1 cellular context compared by ENCODE assay signal in the genomic region with DNA sequence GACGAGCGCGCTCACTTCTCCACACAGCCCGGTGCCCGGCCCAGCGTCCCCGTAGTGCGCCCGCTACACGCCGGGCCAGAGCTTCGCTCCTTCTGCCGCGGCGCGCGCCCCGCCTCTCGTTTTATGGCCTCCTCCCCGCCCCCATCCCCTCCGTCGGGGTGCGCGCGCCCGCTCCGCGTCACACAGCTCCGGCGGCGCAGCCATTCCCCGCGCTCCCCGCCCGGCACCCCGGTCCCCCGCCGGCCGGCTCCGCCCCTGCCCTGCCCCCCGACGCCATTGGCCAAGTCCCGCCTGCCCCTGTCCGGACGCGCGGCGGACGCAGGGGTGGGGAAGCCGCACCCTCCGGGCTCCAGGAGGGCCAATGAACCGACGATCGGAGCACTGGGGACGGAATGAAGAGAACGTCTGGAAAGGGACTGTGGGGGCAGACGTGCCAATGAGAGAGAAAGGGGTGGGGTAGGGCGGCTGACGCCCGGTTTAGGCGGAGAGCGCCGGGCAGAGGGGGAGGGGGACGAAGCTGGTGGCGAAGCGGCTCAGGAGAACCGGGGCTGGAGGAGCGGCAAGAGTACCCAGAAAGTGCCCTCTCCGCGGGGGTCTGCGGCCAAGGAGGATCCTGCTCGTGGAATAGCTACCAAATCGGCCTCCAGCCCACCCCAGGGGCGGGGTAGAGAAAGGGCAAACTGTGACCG.
TF ChIP-seq lines count a peak whose summit lies in the region.

A gene with protein sequence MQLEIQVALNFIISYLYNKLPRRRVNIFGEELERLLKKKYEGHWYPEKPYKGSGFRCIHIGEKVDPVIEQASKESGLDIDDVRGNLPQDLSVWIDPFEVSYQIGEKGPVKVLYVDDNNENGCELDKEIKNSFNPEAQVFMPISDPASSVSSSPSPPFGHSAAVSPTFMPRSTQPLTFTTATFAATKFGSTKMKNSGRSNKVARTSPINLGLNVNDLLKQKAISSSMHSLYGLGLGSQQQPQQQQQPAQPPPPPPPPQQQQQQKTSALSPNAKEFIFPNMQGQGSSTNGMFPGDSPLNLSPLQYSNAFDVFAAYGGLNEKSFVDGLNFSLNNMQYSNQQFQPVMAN (minus strand): TSS at position 94 of the 689 bp plus-strand sequence. CDS start 2,337 bp downstream, outside the sequence.

TF ChIP-seq in HEK293, 187 proteins besides CTCF, POLR2A, EP300 and RAD21 (continued from another document):
- TF ChIP-seq GFI1B (tag by site-specific recombination; IDR thresholded peaks at IDR 0.05), result no peak
- peak; percentile 100 for TF ChIP-seq KLF10 (tag by site-specific recombination; IDR thresholded peaks at IDR 0.05)
- no peak for TF ChIP-seq ZNF157 (tag by site-specific recombination; IDR thresholded peaks at IDR 0.05)
- TF ChIP-seq ZNF266 (tag by site-specific recombination; IDR thresholded peaks at IDR 0.05; ENCODE audit: low read depth), result no peak
- peak; percentile 81 for TF ChIP-seq ZNF24 (tag by site-specific recombination; IDR thresholded peaks at IDR 0.05)
- TF ChIP-seq ZNF423 (tag by site-specific recombination; IDR thresholded peaks at IDR 0.05), result no peak
- TF ChIP-seq ZNF530 (tag by site-specific recombination; IDR thresholded peaks at IDR 0.05; ENCODE audit: low read depth), result no peak
- no peak for TF ChIP-seq ZNF677 (tag by site-specific recombination; IDR thresholded peaks at IDR 0.05)
- TF ChIP-seq ZNF155 (tag by site-specific recombination; IDR thresholded peaks at IDR 0.05), result no peak
- no peak for TF ChIP-seq ZNF529 (tag by site-specific recombination; IDR thresholded peaks at IDR 0.05; ENCODE audit: insufficient replicate concordance)
- TF ChIP-seq, protein P1, sequence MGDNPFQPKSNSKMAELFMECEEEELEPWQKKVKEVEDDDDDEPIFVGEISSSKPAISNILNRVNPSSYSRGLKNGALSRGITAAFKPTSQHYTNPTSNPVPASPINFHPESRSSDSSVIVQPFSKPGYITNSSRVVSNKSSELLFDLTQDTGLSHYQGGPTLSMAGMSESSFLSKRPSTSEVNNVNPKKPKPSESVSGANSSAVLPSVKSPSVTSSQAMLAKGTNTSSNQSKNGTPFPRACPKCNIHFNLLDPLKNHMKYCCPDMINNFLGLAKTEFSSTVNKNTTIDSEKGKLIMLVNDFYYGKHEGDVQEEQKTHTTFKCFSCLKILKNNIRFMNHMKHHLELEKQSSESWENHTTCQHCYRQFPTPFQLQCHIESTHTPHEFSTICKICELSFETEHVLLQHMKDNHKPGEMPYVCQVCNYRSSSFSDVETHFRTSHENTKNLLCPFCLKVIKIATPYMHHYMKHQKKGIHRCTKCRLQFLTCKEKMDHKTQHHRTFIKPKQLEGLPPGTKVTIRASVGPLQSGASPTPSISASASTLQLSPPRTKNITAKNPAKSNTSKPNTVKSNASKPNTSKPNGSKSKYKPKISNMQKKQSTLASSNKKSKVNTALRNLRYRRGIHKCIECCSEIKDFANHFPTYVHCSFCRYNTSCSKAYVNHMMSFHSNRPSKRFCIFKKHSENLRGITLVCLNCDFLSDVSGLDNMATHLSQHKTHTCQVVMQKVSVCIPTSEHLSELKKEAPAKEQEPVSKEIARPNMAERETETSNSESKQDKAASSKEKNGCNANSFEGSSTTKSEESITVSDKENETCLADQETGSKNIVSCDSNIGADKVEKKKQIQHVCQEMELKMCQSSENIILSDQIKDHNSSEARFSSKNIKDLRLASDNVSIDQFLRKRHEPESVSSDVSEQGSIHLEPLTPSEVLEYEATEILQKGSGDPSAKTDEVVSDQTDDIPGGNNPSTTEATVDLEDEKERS (tag by site-specific recombination; IDR thresholded peaks at IDR 0.05), result no peak
- TF ChIP-seq REPIN1 (tag by site-specific recombination; IDR thresholded peaks at IDR 0.05; ENCODE audit: low read depth), result no peak
- TF ChIP-seq MEIS1 (CRISPR knock-in tag; IDR thresholded peaks at IDR 0.05; ENCODE audit: borderline replicate concordance), result no peak
- TF ChIP-seq ZSCAN30 (tag by site-specific recombination; IDR thresholded peaks at IDR 0.05), result peak; percentile 86
- TF ChIP-seq ZNF211 (tag by site-specific recombination; IDR thresholded peaks at IDR 0.05; ENCODE audit: low read depth), result no peak
- TF ChIP-seq ZNF670 (tag by site-specific recombination; IDR thresholded peaks at IDR 0.05; ENCODE audit: low read depth), result no peak
- TF ChIP-seq ZNF776 (tag by site-specific recombination; IDR thresholded peaks at IDR 0.05; ENCODE audit: borderline replicate concordance), result no peak
- TF ChIP-seq, protein P2, sequence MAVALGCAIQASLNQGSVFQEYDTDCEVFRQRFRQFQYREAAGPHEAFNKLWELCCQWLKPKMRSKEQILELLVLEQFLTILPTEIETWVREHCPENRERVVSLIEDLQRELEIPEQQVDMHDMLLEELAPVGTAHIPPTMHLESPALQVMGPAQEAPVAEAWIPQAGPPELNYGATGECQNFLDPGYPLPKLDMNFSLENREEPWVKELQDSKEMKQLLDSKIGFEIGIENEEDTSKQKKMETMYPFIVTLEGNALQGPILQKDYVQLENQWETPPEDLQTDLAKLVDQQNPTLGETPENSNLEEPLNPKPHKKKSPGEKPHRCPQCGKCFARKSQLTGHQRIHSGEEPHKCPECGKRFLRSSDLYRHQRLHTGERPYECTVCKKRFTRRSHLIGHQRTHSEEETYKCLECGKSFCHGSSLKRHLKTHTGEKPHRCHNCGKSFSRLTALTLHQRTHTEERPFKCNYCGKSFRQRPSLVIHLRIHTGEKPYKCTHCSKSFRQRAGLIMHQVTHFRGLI (tag by site-specific recombination; IDR thresholded peaks at IDR 0.05), result peak; percentile 53; the same call in 1 of the 2 replicates
- no peak for TF ChIP-seq ZFP3 (tag by site-specific recombination; IDR thresholded peaks at IDR 0.05; ENCODE audit: low read depth)
- TF ChIP-seq, protein P3, sequence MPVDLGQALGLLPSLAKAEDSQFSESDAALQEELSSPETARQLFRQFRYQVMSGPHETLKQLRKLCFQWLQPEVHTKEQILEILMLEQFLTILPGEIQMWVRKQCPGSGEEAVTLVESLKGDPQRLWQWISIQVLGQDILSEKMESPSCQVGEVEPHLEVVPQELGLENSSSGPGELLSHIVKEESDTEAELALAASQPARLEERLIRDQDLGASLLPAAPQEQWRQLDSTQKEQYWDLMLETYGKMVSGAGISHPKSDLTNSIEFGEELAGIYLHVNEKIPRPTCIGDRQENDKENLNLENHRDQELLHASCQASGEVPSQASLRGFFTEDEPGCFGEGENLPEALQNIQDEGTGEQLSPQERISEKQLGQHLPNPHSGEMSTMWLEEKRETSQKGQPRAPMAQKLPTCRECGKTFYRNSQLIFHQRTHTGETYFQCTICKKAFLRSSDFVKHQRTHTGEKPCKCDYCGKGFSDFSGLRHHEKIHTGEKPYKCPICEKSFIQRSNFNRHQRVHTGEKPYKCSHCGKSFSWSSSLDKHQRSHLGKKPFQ (tag by site-specific recombination; IDR thresholded peaks at IDR 0.05), result no peak
- no peak; the same call in 1 of the 2 replicates for TF ChIP-seq MZF1 (tag by site-specific recombination; IDR thresholded peaks at IDR 0.05; ENCODE audit: borderline replicate concordance)
- TF ChIP-seq ZNF791 (tag by site-specific recombination; IDR thresholded peaks at IDR 0.05), result no peak
- 0 out of 2 replicates have a peak, but pooled peaks have one; percentile 41 for TF ChIP-seq HOXC10 (CRISPR knock-in tag; IDR thresholded peaks at IDR 0.05)
- TF ChIP-seq ZNF621 (tag by site-specific recombination; IDR thresholded peaks at IDR 0.05), result no peak
- TF ChIP-seq, protein P4, sequence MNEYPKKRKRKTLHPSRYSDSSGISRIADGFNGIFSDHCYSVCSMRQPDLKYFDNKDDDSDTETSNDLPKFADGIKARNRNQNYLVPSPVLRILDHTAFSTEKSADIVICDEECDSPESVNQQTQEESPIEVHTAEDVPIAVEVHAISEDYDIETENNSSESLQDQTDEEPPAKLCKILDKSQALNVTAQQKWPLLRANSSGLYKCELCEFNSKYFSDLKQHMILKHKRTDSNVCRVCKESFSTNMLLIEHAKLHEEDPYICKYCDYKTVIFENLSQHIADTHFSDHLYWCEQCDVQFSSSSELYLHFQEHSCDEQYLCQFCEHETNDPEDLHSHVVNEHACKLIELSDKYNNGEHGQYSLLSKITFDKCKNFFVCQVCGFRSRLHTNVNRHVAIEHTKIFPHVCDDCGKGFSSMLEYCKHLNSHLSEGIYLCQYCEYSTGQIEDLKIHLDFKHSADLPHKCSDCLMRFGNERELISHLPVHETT (tag by site-specific recombination; IDR thresholded peaks at IDR 0.05), result peak; percentile 66; the same call in 1 of the 2 replicates
- TF ChIP-seq, protein P5, sequence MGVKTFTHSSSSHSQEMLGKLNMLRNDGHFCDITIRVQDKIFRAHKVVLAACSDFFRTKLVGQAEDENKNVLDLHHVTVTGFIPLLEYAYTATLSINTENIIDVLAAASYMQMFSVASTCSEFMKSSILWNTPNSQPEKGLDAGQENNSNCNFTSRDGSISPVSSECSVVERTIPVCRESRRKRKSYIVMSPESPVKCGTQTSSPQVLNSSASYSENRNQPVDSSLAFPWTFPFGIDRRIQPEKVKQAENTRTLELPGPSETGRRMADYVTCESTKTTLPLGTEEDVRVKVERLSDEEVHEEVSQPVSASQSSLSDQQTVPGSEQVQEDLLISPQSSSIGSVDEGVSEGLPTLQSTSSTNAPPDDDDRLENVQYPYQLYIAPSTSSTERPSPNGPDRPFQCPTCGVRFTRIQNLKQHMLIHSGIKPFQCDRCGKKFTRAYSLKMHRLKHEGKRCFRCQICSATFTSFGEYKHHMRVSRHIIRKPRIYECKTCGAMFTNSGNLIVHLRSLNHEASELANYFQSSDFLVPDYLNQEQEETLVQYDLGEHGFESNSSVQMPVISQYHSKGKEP (tag by site-specific recombination; IDR thresholded peaks at IDR 0.05), result peak; percentile 49
- TF ChIP-seq ZNF560 (tag by site-specific recombination; IDR thresholded peaks at IDR 0.05; ENCODE audit: borderline replicate concordance), result no peak
- TF ChIP-seq GLIS1 (tag by site-specific recombination; IDR thresholded peaks at IDR 0.05), result peak; percentile 74
- TF ChIP-seq, protein P6, sequence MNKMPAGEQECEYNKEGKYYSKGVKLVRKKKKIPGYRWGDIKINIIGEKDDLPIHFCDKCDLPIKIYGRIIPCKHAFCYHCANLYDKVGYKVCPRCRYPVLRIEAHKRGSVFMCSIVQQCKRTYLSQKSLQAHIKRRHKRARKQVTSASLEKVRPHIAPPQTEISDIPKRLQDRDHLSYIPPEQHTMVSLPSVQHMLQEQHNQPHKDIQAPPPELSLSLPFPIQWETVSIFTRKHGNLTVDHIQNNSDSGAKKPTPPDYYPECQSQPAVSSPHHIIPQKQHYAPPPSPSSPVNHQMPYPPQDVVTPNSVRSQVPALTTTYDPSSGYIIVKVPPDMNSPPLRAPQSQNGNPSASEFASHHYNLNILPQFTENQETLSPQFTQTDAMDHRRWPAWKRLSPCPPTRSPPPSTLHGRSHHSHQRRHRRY (tag by site-specific recombination; IDR thresholded peaks at IDR 0.05), result 0 out of 2 replicates have a peak, but pooled peaks have one; percentile 25
- TF ChIP-seq ZNF792 (tag by site-specific recombination; IDR thresholded peaks at IDR 0.05), result no peak
- TF ChIP-seq ZNF133 (tag by site-specific recombination; IDR thresholded peaks at IDR 0.05), result no peak
